ENCODE assay signal across 16 cellular contexts in genomic region chr2:65681503-65681902, GRCh38.
A peak's percentile ranks its signal among the peaks of the same experiment; 100 is the strongest.
DNase-seq lines count a peak whose midpoint lies in the region; ATAC-seq, FAIRE-seq and TF ChIP-seq lines count a peak whose summit lies in the region.
"Had no signal": no experiment of that assay in that cellular context is flagged by ENCODE, and none has a peak within 500 bp of the region (broad histone marks: within the 10 kb centered on the region; RNA-seq: fewer than 3 reads in every experiment).

No MANE protein-coding gene starts in this region.

- peaks cover 4% of the 10 kb centered on the region for H3K9me3 Mint-ChIP-seq in activated naive CD8-positive, alpha-beta T cell treated with anti-CD3 and anti-CD28 coated beads for 36 hours
- H3K9me3 Mint-ChIP-seq: CD4-positive, alpha-beta T cell had no signal

- H3K4me1 ChIP-seq in left lung = no peaks in the 10 kb centered on the region
- H3K4me1 ChIP-seq in pancreas = no peaks in the 10 kb centered on the region
- H3K4me1 ChIP-seq: BLaER1 treated with 17β-estradiol and CSF1 and Interleukin-3, amounts not matched to agents 10 nM and 100 nM had no signal

- ATAC-seq in left lung (peak; percentile 30), pancreas (peak; percentile 41 to 68 (median 59)), GM19455 (IDR thresholded peaks at IDR 0.05; ENCODE audit: unreplicated experiment) (no peak)

- no peak overlapping the region for H3K4me3 ChIP-seq in left lung
- no peak overlapping the region for H3K4me3 ChIP-seq in pancreas
- H3K4me3 ChIP-seq: BLaER1 treated with 17β-estradiol and CSF1 and Interleukin-3, amounts not matched to agents 10 nM and 100 nM; GM23248 had no signal

- no peak overlapping the region for H3K27ac Mint-ChIP-seq in activated naive CD8-positive, alpha-beta T cell treated with anti-CD3 and anti-CD28 coated beads for 36 hours
- H3K27ac Mint-ChIP-seq: CD4-positive, alpha-beta T cell had no signal

- intact Hi-C loops in left lung (cut with DNase I) = no loop called here
- intact Hi-C loops in pancreas (cut with DNase I) = no loop called here

- 29 to 35% methylated on average over 1 of the region's 1 CpG for whole genome bisulfite sequencing in pancreas, 2 donors

- H3K9me3 ChIP-seq in left lung (no peaks in the 10 kb centered on the region), pancreas (no peaks in the 10 kb centered on the region)

- FAIRE-seq in pancreas (lab: Jason Lieb, UNC) = no peak
- FAIRE-seq: GM18507 had no signal

- no peaks in the 10 kb centered on the region for H3K36me3 Mint-ChIP-seq in activated naive CD8-positive, alpha-beta T cell treated with anti-CD3 and anti-CD28 coated beads for 36 hours

- no peak overlapping the region for H3K27ac ChIP-seq in left lung
- no peak overlapping the region for H3K27ac ChIP-seq in pancreas
- H3K27ac ChIP-seq: BLaER1 treated with 17β-estradiol and CSF1 and Interleukin-3, amounts not matched to agents 10 nM and 100 nM; GM23248; HL-60 had no signal

- no peak overlapping the region for H3K4me3 Mint-ChIP-seq in activated naive CD8-positive, alpha-beta T cell treated with anti-CD3 and anti-CD28 coated beads for 36 hours
- H3K4me3 Mint-ChIP-seq: CD4-positive, alpha-beta T cell had no signal

- TF ChIP-seq POLR2A in erythroblast (IDR thresholded peaks at IDR 0.05; ENCODE audit: low read length) = no peak

- H3K27me3 ChIP-seq in left lung (no peaks in the 10 kb centered on the region), pancreas (no peaks in the 10 kb centered on the region)
- H3K27me3 ChIP-seq: BLaER1 treated with 17β-estradiol and CSF1 and Interleukin-3, amounts not matched to agents 10 nM and 100 nM had no signal

- H3K4me1 Mint-ChIP-seq in activated naive CD8-positive, alpha-beta T cell treated with anti-CD3 and anti-CD28 coated beads for 36 hours = no peaks in the 10 kb centered on the region

- DNase-seq in NCI-H748 (lab: John Stamatoyannopoulos, UW; ENCODE audit: unreplicated experiment) = peak; percentile 6
- DNase-seq in NCI-H748 treated with DMSO at 0.1 percent for 48 hours (lab: John Stamatoyannopoulos, UW) = no peak
- DNase-seq in left lung = no peak
- DNase-seq in pancreas = peak in 2 of 6 donors; percentile 10 to 15
- no peak for DNase-seq in erythroblast (lab: John Stamatoyannopoulos, UW)
- DNase-seq in activated naive CD8-positive, alpha-beta T cell treated with anti-CD3 and anti-CD28 coated beads for 36 hours = no peak
- DNase-seq: ACHN; Calu3; CD4-positive, alpha-beta T cell; DMS 273 treated with DMSO at 0.1 percent for 48 hours; GM23248; H7 had no signal

- peaks cover 19% of the 10 kb centered on the region for H3K27me3 Mint-ChIP-seq in activated naive CD8-positive, alpha-beta T cell treated with anti-CD3 and anti-CD28 coated beads for 36 hours

- H3K36me3 ChIP-seq in left lung = no peaks in the 10 kb centered on the region
- no peaks in the 10 kb centered on the region for H3K36me3 ChIP-seq in pancreas
- H3K36me3 ChIP-seq: BLaER1 treated with 17β-estradiol and CSF1 and Interleukin-3, amounts not matched to agents 10 nM and 100 nM had no signal

- TF ChIP-seq CTCF in left lung (IDR thresholded peaks at IDR 0.05) = no peak
- no peak for TF ChIP-seq CTCF in pancreas (IDR thresholded peaks at IDR 0.05)
